Comparison of ENCODE assay signal across 12 cellular contexts in genomic region chr6:106746660-106747059, GRCh38.
DNase-seq lines count a peak whose midpoint lies in the region; ATAC-seq, FAIRE-seq and TF ChIP-seq lines count a peak whose summit lies in the region.
"Had no signal": no experiment of that assay in that cellular context is flagged by ENCODE, and none has a peak within 500 bp of the region (broad histone marks: within the 10 kb centered on the region; RNA-seq: fewer than 3 reads in every experiment).

No MANE protein-coding gene starts in this region.

- ATAC-seq in HG03045 (IDR thresholded peaks at IDR 0.05; ENCODE audit: unreplicated experiment): no peak
- ATAC-seq: naive thymus-derived CD4-positive, alpha-beta T cell had no signal

- peaks cover 36% of the 10 kb centered on the region for H3K4me1 ChIP-seq in parathyroid adenoma
- H3K4me1 ChIP-seq in esophagus muscularis mucosa: no peaks in the 10 kb centered on the region

- H3K9ac ChIP-seq in parathyroid adenoma: no peak overlapping the region

- H3K79me2 ChIP-seq in parathyroid adenoma: no peaks in the 10 kb centered on the region

- no peak for TF ChIP-seq EP300 in esophagus muscularis mucosa (IDR thresholded peaks at IDR 0.05)

- H3K36me3 ChIP-seq in parathyroid adenoma (ENCODE audit: control insufficient read depth, insufficient read depth, low read length) (no peaks in the 10 kb centered on the region), esophagus muscularis mucosa (no peaks in the 10 kb centered on the region)
- H3K36me3 ChIP-seq: WERI-Rb-1 had no signal

- H3K4me3 ChIP-seq in epithelial cell of proximal tubule (ENCODE audit: low read depth, low read length) (no peak overlapping the region), parathyroid adenoma (ENCODE audit: low read depth, low read length) (no peak overlapping the region), esophagus muscularis mucosa (no peak overlapping the region)

- peak; percentile 14 for DNase-seq in H54 (ENCODE audit: insufficient read length, low spot score)
- peak; percentile 14 for DNase-seq in NCI-H345 treated with DMSO at 0.1 percent for 48 hours (lab: John Stamatoyannopoulos, UW; ENCODE audit: unreplicated experiment)
- peak; percentile 69 for DNase-seq in epithelial cell of proximal tubule (ENCODE audit: low read depth)
- DNase-seq in NCI-H82 treated with DMSO at 0.1 percent for 48 hours (lab: John Stamatoyannopoulos, UW; ENCODE audit: unreplicated experiment): no peak
- no peak for DNase-seq in posterior cingulate gyrus
- DNase-seq in esophagus muscularis mucosa (ENCODE audit: extremely low spot score): no peak
- DNase-seq: activated naive CD4-positive, alpha-beta T cell; naive thymus-derived CD4-positive, alpha-beta T cell; NK-92 treated with Interleukin-12 subunit alpha and Interleukin-12 subunit beta, amount 100 ng/mL, for 24 hours; WERI-Rb-1 had no signal

- H2AFZ ChIP-seq in parathyroid adenoma: peak overlapping the region; percentile 72

- H3K4me2 ChIP-seq in parathyroid adenoma (ENCODE audit: low read length): no peak overlapping the region

- no peaks in the 10 kb centered on the region for H3K27me3 ChIP-seq in parathyroid adenoma (ENCODE audit: control insufficient read depth, insufficient read depth, low read length)
- H3K27me3 ChIP-seq in esophagus muscularis mucosa: no peaks in the 10 kb centered on the region

- no peaks in the 10 kb centered on the region for H3K9me3 ChIP-seq in parathyroid adenoma (ENCODE audit: control insufficient read depth, low read length)
- peaks cover 0 to 6% (median 0%) of the 10 kb centered on the region in 4 donors for H3K9me3 ChIP-seq in esophagus muscularis mucosa

- no peak for TF ChIP-seq CTCF in epithelial cell of proximal tubule (conservative IDR thresholded peaks at IDR 0.05; ENCODE audit: low read depth, low read length)
- TF ChIP-seq CTCF in parathyroid adenoma (IDR thresholded peaks at IDR 0.05): no peak
- TF ChIP-seq CTCF in esophagus muscularis mucosa (IDR thresholded peaks at IDR 0.05): no peak

- no peak for FAIRE-seq in H54 (lab: Jason Lieb, UNC)

- H3K27ac ChIP-seq in parathyroid adenoma: peak overlapping the region; percentile 64
- no peak overlapping the region for H3K27ac ChIP-seq in esophagus muscularis mucosa (replicated peaks in 1 of 4)
- H3K27ac ChIP-seq: WERI-Rb-1 had no signal

- 76% methylated on average over 3 of the region's 3 CpGs for WGBS in esophagus muscularis mucosa

- TF ChIP-seq POLR2A in H54 (IDR thresholded peaks at IDR 0.05; ENCODE audit: low read depth, low read length): no peak
- TF ChIP-seq POLR2A in esophagus muscularis mucosa (IDR thresholded peaks at IDR 0.05; ENCODE audit: low read depth): no peak

- intact Hi-C loops in posterior cingulate gyrus (cut with DNase I) (no loop called here), esophagus muscularis mucosa (cut with DNase I) (no loop called here)

Comparison
In these comparisons a context has a peak if more than half of its experiments do, and no peak if none do; other contexts are left out.
1. DNase-seq: peak in H54 (single experiment), NCI-H345 treated with DMSO at 0.1 percent for 48 hours (single experiment) and epithelial cell of proximal tubule (single experiment); none in NCI-H82 treated with DMSO at 0.1 percent for 48 hours (single experiment), posterior cingulate gyrus (0 of 10) and esophagus muscularis mucosa (single experiment).